13 cellular contexts compared by ENCODE assay signal in genomic region chr6:34891296-34891695, GRCh38. TPM values are rescaled to one million over a fixed set of nuclear protein-coding genes. Genes with fewer than 3 reads are reported as not detected.
DNase-seq lines count a peak whose midpoint lies in the region; ATAC-seq and TF ChIP-seq lines count a peak whose summit lies in the region.
"Had no signal": no experiment of that assay in that cellular context is flagged by ENCODE, and none has a peak within 500 bp of the region (broad histone marks: within the 10 kb centered on the region; RNA-seq: fewer than 3 reads in every experiment).

No MANE protein-coding gene starts in this region.

- H3K9me3 ChIP-seq in OCI-LY1 (ENCODE audit: low read length) (no peaks in the 10 kb centered on the region), endodermal cell (ENCODE audit: control insufficient read depth, low read length) (no peaks in the 10 kb centered on the region), parathyroid adenoma (ENCODE audit: control insufficient read depth, low read length) (no peaks in the 10 kb centered on the region)
- H3K9me3 ChIP-seq: ovary had no signal

- no peaks in the 10 kb centered on the region for H3K36me3 ChIP-seq in OCI-LY1 (ENCODE audit: insufficient read depth, low read length)
- H3K36me3 ChIP-seq in endodermal cell (ENCODE audit: control insufficient read depth, insufficient read depth, low read length) = no peaks in the 10 kb centered on the region
- H3K36me3 ChIP-seq in parathyroid adenoma (ENCODE audit: control insufficient read depth, insufficient read depth, low read length) = no peaks in the 10 kb centered on the region
- H3K36me3 ChIP-seq: ovary had no signal

- ATAC-seq in HG03342 (IDR thresholded peaks at IDR 0.05; ENCODE audit: unreplicated experiment) = no peak

- H3K36me3 Mint-ChIP-seq in activated T-cell treated with anti-CD3 and anti-CD28 coated beads, Interleukin-2, amount 50 U/mL, for 24 hours (ENCODE audit: low read depth) = peaks cover 24% of the 10 kb centered on the region
- peaks cover 4% of the 10 kb centered on the region for H3K36me3 Mint-ChIP-seq in endodermal cell (ENCODE audit: low read depth)

- TF ChIP-seq CTCF in OCI-LY1 (IDR thresholded peaks at IDR 0.05; ENCODE audit: low read length) (no peak), endodermal cell (conservative IDR thresholded peaks at IDR 0.05) (no peak), parathyroid adenoma (IDR thresholded peaks at IDR 0.05) (no peak)

- H3K9ac ChIP-seq in OCI-LY1 (ENCODE audit: low read length) (no peak overlapping the region), endodermal cell (ENCODE audit: extremely low read depth, low read length, poor library complexity, severe bottlenecking) (no peak overlapping the region), parathyroid adenoma (no peak overlapping the region)

- WGBS in endodermal cell (ENCODE audit: insufficient coverage in 1 of 2, insufficient read length in 1 of 2), 2 experiments = 92 to 100% methylated on average over 2 of the region's 2 CpGs

- no peaks in the 10 kb centered on the region for H3K9me3 Mint-ChIP-seq in activated T-cell treated with anti-CD3 and anti-CD28 coated beads, Interleukin-2, amount 50 U/mL, for 24 hours
- H3K9me3 Mint-ChIP-seq in endodermal cell = no peaks in the 10 kb centered on the region

- H3K4me2 ChIP-seq in OCI-LY1 (ENCODE audit: low read length) (peak overlapping the region; percentile 88; the same call in 1 of the 2 replicates), parathyroid adenoma (ENCODE audit: low read length) (no peak overlapping the region)

- H3K27me3 Mint-ChIP-seq in activated T-cell treated with anti-CD3 and anti-CD28 coated beads, Interleukin-2, amount 50 U/mL, for 24 hours = no peaks in the 10 kb centered on the region
- no peaks in the 10 kb centered on the region for H3K27me3 Mint-ChIP-seq in endodermal cell (ENCODE audit: insufficient read depth)

- H3K79me2 ChIP-seq in OCI-LY1 (ENCODE audit: insufficient read depth, low read length) (peaks cover 11% of the 10 kb centered on the region), parathyroid adenoma (peaks cover 33% of the 10 kb centered on the region)

- H4K20me1 ChIP-seq in OCI-LY1 (ENCODE audit: insufficient read depth, low read length) = no peaks in the 10 kb centered on the region

- no peak overlapping the region for H2AFZ ChIP-seq in OCI-LY1 (ENCODE audit: low read length)
- no peak overlapping the region for H2AFZ ChIP-seq in parathyroid adenoma

- peaks cover 51% of the 10 kb centered on the region for H3K4me1 ChIP-seq in OCI-LY1 (ENCODE audit: insufficient read depth, low read length, severe bottlenecking)
- peaks cover 4% of the 10 kb centered on the region for H3K4me1 ChIP-seq in endodermal cell (ENCODE audit: control insufficient read depth, insufficient read depth, low read length)
- peaks cover 6% of the 10 kb centered on the region for H3K4me1 ChIP-seq in parathyroid adenoma

- H3K4me3 Mint-ChIP-seq in activated T-cell treated with anti-CD3 and anti-CD28 coated beads, Interleukin-2, amount 50 U/mL, for 24 hours = peak overlapping the region; percentile 100
- H3K4me3 Mint-ChIP-seq in endodermal cell = peak overlapping the region; percentile 97

- H3K4me1 Mint-ChIP-seq in activated T-cell treated with anti-CD3 and anti-CD28 coated beads, Interleukin-2, amount 50 U/mL, for 24 hours (ENCODE audit: low read depth) = peaks cover 41% of the 10 kb centered on the region
- peaks cover 18% of the 10 kb centered on the region for H3K4me1 Mint-ChIP-seq in endodermal cell

- no peaks in the 10 kb centered on the region for H3F3A ChIP-seq in OCI-LY1 (ENCODE audit: insufficient read depth, low read length)

- H3K27ac Mint-ChIP-seq in activated T-cell treated with anti-CD3 and anti-CD28 coated beads, Interleukin-2, amount 50 U/mL, for 24 hours = no peak overlapping the region
- no peak overlapping the region for H3K27ac Mint-ChIP-seq in endodermal cell

- DNase-seq in activated T-cell treated with anti-CD3 and anti-CD28 coated beads, Interleukin-2, amount 50 U/mL, for 24 hours = no peak
- DNase-seq in activated T-cell treated with anti-CD3 and anti-CD28 coated beads, Interleukin-2, amount 50 U/mL, for 48 hours = no peak
- no peak for DNase-seq in endodermal cell
- no peak for DNase-seq in dermis blood vessel endothelial cell
- no peak for DNase-seq in SHP77 (lab: John Stamatoyannopoulos, UW)
- DNase-seq: activated CD8-positive, alpha-beta memory T cell treated with anti-CD3 and anti-CD28 coated beads for 24 hours; amygdala; effector memory CD4-positive, alpha-beta T cell; NCI-H2171 treated with DMSO at 0.1 percent for 48 hours; ovary had no signal

- H3K9me2 ChIP-seq in OCI-LY1 (ENCODE audit: low read depth, low read length) = no peaks in the 10 kb centered on the region

- H3K27ac ChIP-seq in OCI-LY1 (ENCODE audit: low read depth, low read length, poor library complexity, severe bottlenecking) (no peak overlapping the region), endodermal cell (ENCODE audit: low read depth, low read length) (no peak overlapping the region), parathyroid adenoma (no peak overlapping the region)
- H3K27ac ChIP-seq: ovary had no signal

- H3K4me3 ChIP-seq in OCI-LY1 (ENCODE audit: low read depth, low read length, poor library complexity, severe bottlenecking) (no peak overlapping the region), endodermal cell (ENCODE audit: low read length) (peak overlapping the region; percentile 76), parathyroid adenoma (ENCODE audit: low read depth, low read length) (peak overlapping the region; percentile 17)

- H3K27me3 ChIP-seq in OCI-LY1 (ENCODE audit: insufficient read depth, low read length) (no peaks in the 10 kb centered on the region), endodermal cell (ENCODE audit: control insufficient read depth, insufficient read depth, low read length, poor library complexity, severe bottlenecking) (no peaks in the 10 kb centered on the region), parathyroid adenoma (ENCODE audit: control insufficient read depth, insufficient read depth, low read length) (no peaks in the 10 kb centered on the region)
- H3K27me3 ChIP-seq: ovary had no signal

RNA-seq across cellular contexts. Expression of gene ANKS1A, which starts 2.2 kb away (rescaled TPM):
- 10 to 100 TPM; 34.9 to 36.4 TPM for total RNA-seq in endodermal cell
- 27.1 TPM for polyA plus RNA-seq in endodermal cell (2013, experiment 1 of 2)
- polyA plus RNA-seq in endodermal cell (2013, experiment 2 of 2) = 25.9 TPM
- total RNA-seq in dermis blood vessel endothelial cell = 53.6 and 75.7 TPM in 2 replicates

RNA-seq across cellular contexts. Expression of gene TAF11, which starts 3.5 kb away (rescaled TPM):
- 10 to 100 TPM; 44.7 to 50.4 TPM for total RNA-seq in endodermal cell
- polyA plus RNA-seq in endodermal cell (2013, experiment 1 of 2) = 47.8 TPM
- polyA plus RNA-seq in endodermal cell (2013, experiment 2 of 2) = 43.2 TPM
- total RNA-seq in dermis blood vessel endothelial cell = 36.8 and 47.1 TPM in 2 replicates
